Comparison of ENCODE assay signal across 18 cellular contexts in the genomic region with DNA sequence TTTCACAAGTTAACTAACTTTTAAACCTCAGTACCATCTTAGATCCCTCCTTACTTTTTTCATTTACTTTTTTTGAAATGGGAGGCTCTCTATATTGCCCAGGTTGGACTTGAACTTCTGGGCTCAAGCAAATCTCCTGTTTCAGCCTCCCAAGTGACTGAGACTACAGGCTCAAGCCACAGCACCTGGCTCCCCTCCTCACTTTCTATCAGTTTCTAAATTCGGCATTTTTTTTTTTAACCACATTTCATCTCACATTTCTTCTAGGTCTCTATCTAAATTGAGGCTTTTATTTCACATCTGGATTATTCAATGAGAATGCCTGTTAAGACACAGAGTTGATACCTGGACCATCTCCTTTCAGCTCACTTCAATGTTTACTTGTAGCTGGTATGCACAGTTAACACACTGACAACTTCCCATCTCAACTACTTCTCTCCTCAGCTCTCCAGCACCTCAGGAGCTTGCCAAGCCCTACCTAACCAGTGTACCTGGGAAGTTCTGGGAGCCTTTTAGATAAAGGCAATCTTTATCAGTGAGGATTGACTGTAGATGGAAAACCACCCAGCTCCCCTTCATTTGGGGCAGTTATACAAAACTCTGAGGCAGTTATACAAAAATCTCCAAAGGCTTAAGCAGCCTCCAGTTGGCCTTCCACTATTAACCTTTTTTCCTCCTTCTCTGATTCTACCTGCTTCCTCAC. TPM values are rescaled to one million over a fixed set of nuclear protein-coding genes. Genes with fewer than 3 reads are reported as not detected.
DNase-seq lines count a peak whose midpoint lies in the region; ATAC-seq and TF ChIP-seq lines count a peak whose summit lies in the region.
"Had no signal": no experiment of that assay in that cellular context is flagged by ENCODE, and none has a peak within 500 bp of the region (broad histone marks: within the 10 kb centered on the region; RNA-seq: fewer than 3 reads in every experiment).

No MANE protein-coding gene starts in this region.

- H2AK9ac ChIP-seq in IMR-90 (replicated peaks; ENCODE audit: low read depth, low read length, poor library complexity), result no peak overlapping the region

- H3K4me2 ChIP-seq in DND-41 (ENCODE audit: insufficient read depth, low read length) (peak overlapping the region; percentile 60; the same call in 1 of the 2 replicates), IMR-90 (ENCODE audit: low read depth, low read length) (peak overlapping the region; percentile 35; the same call in 1 of the 2 replicates), SK-N-SH (no peak overlapping the region)
- H3K4me2 ChIP-seq: neural progenitor cell had no signal

- H4K20me1 ChIP-seq in DND-41 (ENCODE audit: insufficient read depth, low read length) (peaks cover 51% of the 10 kb centered on the region), IMR-90 (ENCODE audit: insufficient read depth, low read length) (peaks cover 39% of the 10 kb centered on the region), SK-N-SH (ENCODE audit: insufficient read depth) (peaks cover 73% of the 10 kb centered on the region)

- H2BK5ac ChIP-seq in IMR-90 (ENCODE audit: low read depth, low read length, poor library complexity, severe bottlenecking), result no peak overlapping the region

- H4K8ac ChIP-seq in IMR-90 (ENCODE audit: low read depth in 2 of 2, low read length in 2 of 2), result no peak overlapping the region

- H2BK15ac ChIP-seq in IMR-90 (ENCODE audit: low read depth, low read length), result no peak overlapping the region

- H3K27me3 Mint-ChIP-seq in activated naive CD8-positive, alpha-beta T cell treated with anti-CD3 and anti-CD28 coated beads, Interleukin-2, amount 50 U/mL, for 24 hours, result no peaks in the 10 kb centered on the region
- no peaks in the 10 kb centered on the region for H3K27me3 Mint-ChIP-seq in nephron progenitor cell (ENCODE audit: low read depth, poor library complexity)

- H3K23ac ChIP-seq in IMR-90 (ENCODE audit: low read depth, low read length), result peak overlapping the region; percentile 18; the same call in 1 of the 2 replicates

- H3K36me3 Mint-ChIP-seq in activated naive CD8-positive, alpha-beta T cell treated with anti-CD3 and anti-CD28 coated beads, Interleukin-2, amount 50 U/mL, for 24 hours (ENCODE audit: low read depth), result no peaks in the 10 kb centered on the region
- peaks cover under 1% of the 10 kb centered on the region for H3K36me3 Mint-ChIP-seq in nephron progenitor cell (ENCODE audit: low read depth)

- H3K18ac ChIP-seq in IMR-90 (ENCODE audit: low read depth, low read length), result no peak overlapping the region

- intact Hi-C loops in IMR-90 (cut with micrococcal nuclease), result no loop called here

- WGBS in IMR-90 (ENCODE audit: extremely low coverage in 2 of 2, insufficient read length in 1 of 2), 2 experiments, result 100% methylated on average over 1 of the region's 1 CpG; no CpG with 5 or more reads in 1 of the 2 experiments
- WGBS in SK-N-SH (ENCODE audit: low lambda C conversion rate), result 94% methylated on average over 1 of the region's 1 CpG

- POLR2A ChIA-PET in IMR-90 (lab: Charles Lee; ENCODE audit: unreplicated experiment) (no interaction called here), SK-N-SH (lab: Yijun Ruan, JAX) (no interaction called here)

- no peaks in the 10 kb centered on the region for H3K9me3 ChIP-seq in DND-41 (ENCODE audit: insufficient read depth, low read length, severe bottlenecking)
- no peaks in the 10 kb centered on the region for H3K9me3 ChIP-seq in IMR-90 (ENCODE audit: control insufficient read depth, insufficient read depth, low read length)
- no peaks in the 10 kb centered on the region for H3K9me3 ChIP-seq in SK-N-SH
- H3K9me3 ChIP-seq: esophagus muscularis mucosa had no signal

- peaks cover 10% of the 10 kb centered on the region for H3F3A ChIP-seq in SK-N-SH (replicated peaks; ENCODE audit: insufficient read depth)

- no peak for TF ChIP-seq RAD21 in IMR-90 (IDR thresholded peaks at IDR 0.05; ENCODE audit: low read length)
- no peak for TF ChIP-seq RAD21 in SK-N-SH (IDR thresholded peaks at IDR 0.05; ENCODE audit: low read length)

- peak overlapping the region; percentile 91 for H3K4me3 Mint-ChIP-seq in activated naive CD8-positive, alpha-beta T cell treated with anti-CD3 and anti-CD28 coated beads, Interleukin-2, amount 50 U/mL, for 24 hours
- H3K4me3 Mint-ChIP-seq in nephron progenitor cell, result no peak overlapping the region
- H3K4me3 Mint-ChIP-seq: neural progenitor cell had no signal

- H3K4ac ChIP-seq in IMR-90 (ENCODE audit: low read depth, low read length), result no peak overlapping the region

- no peak for TF ChIP-seq POLR2A in IMR-90 (IDR thresholded peaks at IDR 0.05; ENCODE audit: low read depth, low read length)

- peaks cover 85% of the 10 kb centered on the region for H3K79me2 ChIP-seq in DND-41 (ENCODE audit: insufficient read depth, low read length)
- H3K79me2 ChIP-seq in SK-N-SH (ENCODE audit: insufficient read depth), result peaks cover 84% of the 10 kb centered on the region

- peaks cover 50% of the 10 kb centered on the region for H3K4me1 Mint-ChIP-seq in activated naive CD8-positive, alpha-beta T cell treated with anti-CD3 and anti-CD28 coated beads, Interleukin-2, amount 50 U/mL, for 24 hours
- peaks cover 35% of the 10 kb centered on the region for H3K4me1 Mint-ChIP-seq in nephron progenitor cell

- DNase-seq in DND-41 (no peak), IMR-90 (no peak), nephron progenitor cell (no peak), GM20000 (ENCODE audit: low spot score) (no peak), SK-N-SH (no peak)
- DNase-seq in activated naive CD8-positive, alpha-beta T cell treated with anti-CD3 and anti-CD28 coated beads, Interleukin-2, amount 50 U/mL, for 24 hours, result no peak
- DNase-seq in stimulated activated naive CD4-positive, alpha-beta T cell treated with Interleukin-2 at 50 U/mL for 16 hours (lab: John Stamatoyannopoulos, UW), result no peak
- DNase-seq: activated CD4-positive, alpha-beta T cell treated with anti-CD3 and anti-CD28 coated beads for 48 hours; hippocampal formation; NCI-H1105 treated with DMSO at 0.1 percent for 48 hours; NCI-H345; substantia nigra; T-helper 1 cell had no signal

- no peaks in the 10 kb centered on the region for H3K27me3 ChIP-seq in DND-41 (ENCODE audit: insufficient read depth, low read length, poor library complexity)
- H3K27me3 ChIP-seq in IMR-90 (ENCODE audit: control insufficient read depth, insufficient read depth, low read length), result no peaks in the 10 kb centered on the region
- no peaks in the 10 kb centered on the region for H3K27me3 ChIP-seq in SK-N-SH (ENCODE audit: insufficient read depth)
- H3K27me3 ChIP-seq: esophagus muscularis mucosa, neural progenitor cell had no signal

- H2AK5ac ChIP-seq in IMR-90 (ENCODE audit: low read depth, low read length), result no peak overlapping the region

- H3K9me3 Mint-ChIP-seq in activated naive CD8-positive, alpha-beta T cell treated with anti-CD3 and anti-CD28 coated beads, Interleukin-2, amount 50 U/mL, for 24 hours, result no peaks in the 10 kb centered on the region
- H3K9me3 Mint-ChIP-seq in nephron progenitor cell, result no peaks in the 10 kb centered on the region
- H3K9me3 Mint-ChIP-seq: neural progenitor cell had no signal

- no peak overlapping the region for H3K4me3 ChIP-seq in DND-41 (ENCODE audit: low read depth in 1 of 2, low read length in 2 of 2)
- H3K4me3 ChIP-seq in IMR-90 (ENCODE audit: insufficient read depth, low read depth, low read length), result no peak overlapping the region
- no peak overlapping the region for H3K4me3 ChIP-seq in SK-N-SH (ENCODE audit: low read depth in 2 of 2, low read length in 1 of 2)
- H3K4me3 ChIP-seq: esophagus muscularis mucosa, neural progenitor cell had no signal

- no peak overlapping the region for H4K5ac ChIP-seq in IMR-90 (ENCODE audit: low read depth, low read length)

- dilution Hi-C loops in IMR-90 (cut with HindIII; ENCODE audit: low sequenced_read_pairs, unreplicated experiment), result no loop called here

- BruUV-seq in IMR-90 (replicated peaks; lab: Mats Ljungman, UMichigan), result no TSS peak

- peaks cover 9 to 58% of the 10 kb centered on the region in 2 experiments; a peak in 2 of 4 replicates for H3K79me1 ChIP-seq in IMR-90 (ENCODE audit: low read depth in 1 of 2, low read length in 2 of 2)

- no peak overlapping the region; the same call in 1 of the 2 replicates for H3K9ac ChIP-seq in DND-41 (ENCODE audit: low read depth, low read length)
- no peak overlapping the region for H3K9ac ChIP-seq in IMR-90 (ENCODE audit: low read depth, low read length)
- H3K9ac ChIP-seq in SK-N-SH, result no peak overlapping the region
- H3K9ac ChIP-seq: neural progenitor cell had no signal

- ATAC-seq in DND-41 (ENCODE audit: insufficient read depth, low read depth) (no peak), IMR-90 (ENCODE audit: low read depth) (no peak), HG03565 (IDR thresholded peaks at IDR 0.05; ENCODE audit: unreplicated experiment) (no peak)
- ATAC-seq in activated naive CD8-positive, alpha-beta T cell treated with anti-CD3 and anti-CD28 coated beads, Interleukin-2, amount 50 U/mL, for 24 hours, result no peak
- ATAC-seq: left lobe of liver, Panc1 had no signal

- no peak overlapping the region for H2BK20ac ChIP-seq in IMR-90 (ENCODE audit: low read depth, low read length)

- H3K56ac ChIP-seq in IMR-90 (ENCODE audit: extremely low read depth, insufficient read depth, low read length), result no peak overlapping the region

- H3K9me1 ChIP-seq in IMR-90 (ENCODE audit: insufficient read depth, low read length), result peaks cover 3% of the 10 kb centered on the region; the same call in 1 of the 2 replicates

- H4K91ac ChIP-seq in IMR-90 (ENCODE audit: insufficient read depth, low read depth, low read length), result no peak overlapping the region

- no peak for TF ChIP-seq EP300 in SK-N-SH (IDR thresholded peaks at IDR 0.05; ENCODE audit: borderline replicate concordance in 1 of 2, low read depth in 1 of 2, low read length in 1 of 2)

- H3K36me3 ChIP-seq in DND-41 (ENCODE audit: insufficient read depth, low read length) (no peaks in the 10 kb centered on the region; the same call in 1 of the 2 replicates), IMR-90 (ENCODE audit: control insufficient read depth, insufficient read depth, low read length) (no peaks in the 10 kb centered on the region), SK-N-SH (replicated peaks in 1 of 2; ENCODE audit: control insufficient read depth in 1 of 2, insufficient read depth in 2 of 2, low read length in 1 of 2) (no peaks in the 10 kb centered on the region)
- H3K36me3 ChIP-seq: esophagus muscularis mucosa, neural progenitor cell had no signal

- in situ Hi-C loops in IMR-90 (cut with MboI; ENCODE audit: low sequenced_read_pairs), result no loop called here

- H3K14ac ChIP-seq in IMR-90 (replicated peaks; ENCODE audit: low read depth, low read length), result no peak overlapping the region

- no peak for TF ChIP-seq CTCF in DND-41 (IDR thresholded peaks at IDR 0.05; ENCODE audit: borderline replicate concordance, extremely low read depth, low read length, poor library complexity, severe bottlenecking)
- no peak for TF ChIP-seq CTCF in IMR-90 (conservative IDR thresholded peaks at IDR 0.05; ENCODE audit: low read depth, low read length)
- no peak for TF ChIP-seq CTCF in nephron progenitor cell (IDR thresholded peaks at IDR 0.05)
- no peak for TF ChIP-seq CTCF in GM20000 (IDR thresholded peaks at IDR 0.05; ENCODE audit: extremely low read depth, missing control alignments)
- no peak for TF ChIP-seq CTCF in SK-N-SH (IDR thresholded peaks at IDR 0.05)

- no peak overlapping the region for H3K27ac Mint-ChIP-seq in activated naive CD8-positive, alpha-beta T cell treated with anti-CD3 and anti-CD28 coated beads, Interleukin-2, amount 50 U/mL, for 24 hours
- peak overlapping the region; percentile 44 for H3K27ac Mint-ChIP-seq in nephron progenitor cell
- H3K27ac Mint-ChIP-seq: neural progenitor cell had no signal

- H3K4me1 ChIP-seq in DND-41 (ENCODE audit: insufficient read depth, low read length) (peaks cover 42% of the 10 kb centered on the region), IMR-90 (ENCODE audit: control insufficient read depth, insufficient read depth, low read length) (peaks cover 4% of the 10 kb centered on the region), SK-N-SH (ENCODE audit: control insufficient read depth in 1 of 2, insufficient read depth in 2 of 2, low read depth in 1 of 2, low read length in 1 of 2) (peaks cover 3 to 7% of the 10 kb centered on the region in 2 experiments; a peak in 3 of 4 replicates)

- CTCF ChIA-PET in IMR-90 (lab: Yijun Ruan, JAX), result no interaction called here
- CTCF ChIA-PET in SK-N-SH (lab: Yijun Ruan, JAX), result interaction anchor here (0.9 to 1.4 kb wide), 3 partner anchors 14 to 91 kb away, joined by 3 read pairs; a partner anchor contains a TSS

- no peaks in the 10 kb centered on the region for H3K9me2 ChIP-seq in SK-N-SH

- H3K27ac ChIP-seq in DND-41 (ENCODE audit: low read length) (no peak overlapping the region), IMR-90 (ENCODE audit: insufficient read depth, low read length) (no peak overlapping the region), SK-N-SH (ENCODE audit: low read depth in 2 of 2, low read length in 1 of 2) (no peak overlapping the region)
- H3K27ac ChIP-seq: neural progenitor cell had no signal

- H2BK120ac ChIP-seq in IMR-90 (ENCODE audit: low read depth, low read length), result no peak overlapping the region

- no peak overlapping the region for H2AFZ ChIP-seq in DND-41 (ENCODE audit: low read depth, low read length)
- no peak overlapping the region for H2AFZ ChIP-seq in IMR-90 (replicated peaks; ENCODE audit: low read length, poor library complexity)
- H2AFZ ChIP-seq in SK-N-SH (ENCODE audit: low read depth), result no peak overlapping the region
- H2AFZ ChIP-seq: neural progenitor cell had no signal

RNA-seq across cellular contexts. Expression of a gene that starts 3.4 kb away (rescaled TPM):
- 64.5 and 89.4 TPM in 2 replicates for total RNA-seq in IMR-90 (2012; rRNA removed)
- 25.5 and 33.7 TPM in 2 replicates for polyA plus RNA-seq in IMR-90 (2012; rRNA removed)
- 7.5 and 8.0 TPM in 2 replicates for polyA plus RNA-seq in IMR-90 (2012; cell fraction: cytosol; rRNA removed)
- polyA plus RNA-seq in IMR-90 (2012; cell fraction: nucleus; rRNA removed; ENCODE audit: low replicate concordance), result 12.8 and 56.1 TPM in 2 replicates
- polyA plus RNA-seq in SK-N-SH (2012; rRNA removed), result 26.3 and 38.8 TPM in 2 replicates
- polyA plus RNA-seq in SK-N-SH (2012; cell fraction: cytosol; rRNA removed), result 35.0 and 35.8 TPM in 2 replicates
- polyA plus RNA-seq in SK-N-SH (2012; cell fraction: nucleus; rRNA removed), result 24.9 and 61.0 TPM in 2 replicates

RNA-seq across cellular contexts. Expression of a gene that starts 23.2 kb away (rescaled TPM):
- total RNA-seq in IMR-90 (2012; rRNA removed), result 16.3 and 21.4 TPM in 2 replicates
- polyA plus RNA-seq in IMR-90 (2012; rRNA removed), result 3.9 and 5.7 TPM in 2 replicates
- polyA plus RNA-seq in IMR-90 (2012; cell fraction: cytosol; rRNA removed), result 0.84 and 1.6 TPM in 2 replicates
- 0.77 and 4.0 TPM in 2 replicates for polyA plus RNA-seq in IMR-90 (2012; cell fraction: nucleus; rRNA removed; ENCODE audit: low replicate concordance)
- polyA plus RNA-seq in SK-N-SH (2012; rRNA removed), result 2.5 and 4.4 TPM in 2 replicates
- polyA plus RNA-seq in SK-N-SH (2012; cell fraction: cytosol; rRNA removed), result 4.6 and 5.1 TPM in 2 replicates
- 2.2 and 5.2 TPM in 2 replicates for polyA plus RNA-seq in SK-N-SH (2012; cell fraction: nucleus; rRNA removed)
